ENCODE assay signal across 8 cellular contexts in genomic region chr7:130441408-130441854, GRCh38. TPM values are rescaled to one million over a fixed set of nuclear protein-coding genes. Genes with fewer than 3 reads are reported as not detected.
DNase-seq lines count a peak whose midpoint lies in the region; ATAC-seq and TF ChIP-seq lines count a peak whose summit lies in the region.

No MANE protein-coding gene starts in this region.

- TF ChIP-seq CTCF in fibroblast of pulmonary artery (IDR thresholded peaks at IDR 0.05; ENCODE audit: low read length, missing control alignments) = no peak

- H3K4me1 ChIP-seq in trophoblast cell (ENCODE audit: control insufficient read depth in 1 of 2, insufficient read depth in 2 of 2, low read length in 2 of 2) = peaks cover 5 to 9% of the 10 kb centered on the region in 2 experiments

- no peak overlapping the region for H4K12ac ChIP-seq in trophoblast cell (ENCODE audit: low read depth, low read length)

- H3K79me1 ChIP-seq in trophoblast cell (ENCODE audit: low read length) = peaks cover 13% of the 10 kb centered on the region

- H3K27ac ChIP-seq in trophoblast cell (ENCODE audit: low read depth, low read length) = no peak overlapping the region

- peak overlapping the region; percentile 96 to 98 (median 98) for H3K4me3 Mint-ChIP-seq in T-cell

- no peaks in the 10 kb centered on the region for H3K36me3 ChIP-seq in trophoblast cell (ENCODE audit: control insufficient read depth in 1 of 2, insufficient read depth in 2 of 2, low read length in 2 of 2)

- H3K79me2 ChIP-seq in trophoblast cell (ENCODE audit: control insufficient read depth, insufficient read depth, low read length, poor library complexity) = peaks cover 2% of the 10 kb centered on the region

- H2BK120ac ChIP-seq in trophoblast cell (ENCODE audit: insufficient read depth, low read length, poor library complexity) = no peak overlapping the region

- no peak overlapping the region for H2AFZ ChIP-seq in trophoblast cell (ENCODE audit: insufficient read depth, low read length, poor library complexity)

- H3K14ac ChIP-seq in trophoblast cell (ENCODE audit: low read length) = no peak overlapping the region

- H4K91ac ChIP-seq in trophoblast cell (ENCODE audit: low read depth, low read length) = peak overlapping the region; percentile 52

- H3K27me3 Mint-ChIP-seq in T-cell = peaks cover 0 to 2% of the 10 kb centered on the region in 2 donors

- no peak overlapping the region for H3K23ac ChIP-seq in trophoblast cell (ENCODE audit: low read length)

- H2AK5ac ChIP-seq in trophoblast cell (ENCODE audit: low read length) = no peak overlapping the region

- peak overlapping the region; percentile 19 to 64 for H3K27ac Mint-ChIP-seq in T-cell

- DNase-seq in DMS153 treated with DMSO at 0.1 percent for 48 hours (lab: John Stamatoyannopoulos, UW; ENCODE audit: unreplicated experiment) (peak; percentile 98), NCI-H1048 (lab: John Stamatoyannopoulos, UW) (peak; percentile 3), T-cell (no peak), fibroblast of pulmonary artery (ENCODE audit: low read depth) (no peak), trophoblast cell (peak; percentile 22 to 69), SIG-M5 treated with dmso at 0.1 percent for 504 hours (lab: John Stamatoyannopoulos, UW; ENCODE audit: unreplicated experiment) (no peak), T1000 (lab: John Stamatoyannopoulos, UW) (no peak)

- H3K4me1 Mint-ChIP-seq in T-cell = peaks cover 38 to 45% (median 40%) of the 10 kb centered on the region in 3 donors

- no peak overlapping the region for H3K9ac ChIP-seq in trophoblast cell (ENCODE audit: low read length)

- no peaks in the 10 kb centered on the region for H3K9me3 Mint-ChIP-seq in T-cell

- no peak overlapping the region for H3K18ac ChIP-seq in trophoblast cell (ENCODE audit: low read length)

- H3K36me3 Mint-ChIP-seq in T-cell = no peaks in the 10 kb centered on the region

- ATAC-seq in T-cell (replicated peaks in 1 of 4) (no peak), GM18861 (IDR thresholded peaks at IDR 0.05; ENCODE audit: unreplicated experiment) (no peak)

- H4K8ac ChIP-seq in trophoblast cell (ENCODE audit: low read depth, low read length) = no peak overlapping the region

- H3K4me3 ChIP-seq in fibroblast of pulmonary artery (replicated peaks; ENCODE audit: low read depth, low read length) (peak overlapping the region; percentile 85), trophoblast cell (ENCODE audit: low read depth, low read length) (no peak overlapping the region)

- no peaks in the 10 kb centered on the region for H3K9me3 ChIP-seq in trophoblast cell (ENCODE audit: insufficient read depth, low read depth, low read length)

- H3K27me3 ChIP-seq in trophoblast cell (ENCODE audit: insufficient read depth, low read length) = no peaks in the 10 kb centered on the region

- no peak overlapping the region for H2BK12ac ChIP-seq in trophoblast cell (ENCODE audit: low read length)

- CTCF ChIA-PET in T-cell (lab: Charles Lee) = interaction anchor here (0.6 to 0.9 kb wide), 2 partner anchors 29 to 371 kb away, joined by 3 to 7 read pairs; no protein-coding TSS in a partner anchor

- no peak overlapping the region for H2BK5ac ChIP-seq in trophoblast cell (ENCODE audit: low read depth, low read length, poor library complexity)

- H3K4ac ChIP-seq in trophoblast cell (ENCODE audit: low read depth, low read length) = no peak overlapping the region

- H3K4me2 ChIP-seq in trophoblast cell (ENCODE audit: low read length) = peak overlapping the region; percentile 75

- POLR2A ChIA-PET in T-cell (lab: Charles Lee) = no interaction called here

- no CpG with 5 or more reads among the region's 9 CpGs for WGBS in trophoblast cell (ENCODE audit: extremely low coverage, insufficient coverage, insufficient read length)

RNA-seq across cellular contexts. Expression of gene CEP41, which starts 0.6 kb away (rescaled TPM):
- 10 to 100 TPM in 1 of 5 donors, 1 to 10 TPM in 4; 6.3 to 13.6 (median 9.2) TPM for total RNA-seq in T-cell
- polyA plus RNA-seq in trophoblast cell (2013) = 13.5 and 14.0 TPM in 2 replicates

RNA-seq across cellular contexts. Expression of gene MEST, which starts 50.5 kb away (rescaled TPM):
- total RNA-seq in T-cell = 1 to 10 TPM; 3.1 to 8.2 (median 5.6) TPM
- polyA plus RNA-seq in trophoblast cell (2013) = 338 and 343 TPM in 2 replicates

Comparison
In these comparisons a context has a peak if more than half of its experiments do, and no peak if none do; other contexts are left out.
1. DNase-seq: peak in DMS153 treated with DMSO at 0.1 percent for 48 hours (single experiment), NCI-H1048 (single experiment) and trophoblast cell (2 of 2); none in T-cell (0 of 34), fibroblast of pulmonary artery (single experiment), SIG-M5 treated with dmso at 0.1 percent for 504 hours (single experiment) and T1000 (single experiment).